2 cellular contexts compared by ENCODE assay signal in genomic region chr15:90076716-90077115, GRCh38.
TF ChIP-seq lines count a peak whose summit lies in the region.

No MANE protein-coding gene starts in this region.

TF ChIP-seq in HepG2, 621 proteins besides CTCF, POLR2A, EP300 and RAD21 (continued from another document and continues in another):
- TF ChIP-seq HINFP (CRISPR knock-in tag; IDR thresholded peaks at IDR 0.05; ENCODE audit: low read depth) (no peak), ZHX2 (IDR thresholded peaks at IDR 0.05; ENCODE audit: low read depth) (no peak), ZHX2 (CRISPR knock-in tag; IDR thresholded peaks at IDR 0.05; ENCODE audit: borderline replicate concordance) (no peak), HMGXB4 (CRISPR knock-in tag; IDR thresholded peaks at IDR 0.05; ENCODE audit: borderline replicate concordance in 1 of 2, low read depth in 1 of 2) (no peak), KDM5B (CRISPR knock-in tag; IDR thresholded peaks at IDR 0.05; ENCODE audit: borderline replicate concordance) (no peak), TRAFD1 (CRISPR knock-in tag; IDR thresholded peaks at IDR 0.05; ENCODE audit: borderline replicate concordance) (no peak), ZNF790 (CRISPR knock-in tag; IDR thresholded peaks at IDR 0.05; ENCODE audit: borderline replicate concordance) (no peak), THAP11 (CRISPR knock-in tag; IDR thresholded peaks at IDR 0.05) (no peak), SOX6 (IDR thresholded peaks at IDR 0.05) (no peak), SOX6 (CRISPR knock-in tag; IDR thresholded peaks at IDR 0.05) (no peak), MED1 (CRISPR knock-in tag; IDR thresholded peaks at IDR 0.05) (no peak)

TF ChIP-seq in liver, 16 proteins besides CTCF, POLR2A, EP300 and RAD21 (continued from another document):
- no peak for TF ChIP-seq YY1 (IDR thresholded peaks at IDR 0.05)
- TF ChIP-seq ZBTB33 (IDR thresholded peaks at IDR 0.05), result no peak
- no peak for TF ChIP-seq RXRA (IDR thresholded peaks at IDR 0.05)
- TF ChIP-seq ATF3 (IDR thresholded peaks at IDR 0.05), result no peak
- TF ChIP-seq SP1 (IDR thresholded peaks at IDR 0.05), result no peak
- no peak for TF ChIP-seq GABPA (IDR thresholded peaks at IDR 0.05 in 1 of 2, conservative IDR thresholded peaks at IDR 0.05 in 1 of 2)
- no peak for TF ChIP-seq HNF4A (conservative IDR thresholded peaks at IDR 0.05)
- no peak for TF ChIP-seq HNF4G (IDR thresholded peaks at IDR 0.05)
- no peak for TF ChIP-seq NR2F2 (IDR thresholded peaks at IDR 0.05)
- no peak for TF ChIP-seq FOXA2 (IDR thresholded peaks at IDR 0.05)
- no peak for TF ChIP-seq REST (IDR thresholded peaks at IDR 0.05)
- no peak for TF ChIP-seq JUND (IDR thresholded peaks at IDR 0.05)
